In the genomic region with DNA sequence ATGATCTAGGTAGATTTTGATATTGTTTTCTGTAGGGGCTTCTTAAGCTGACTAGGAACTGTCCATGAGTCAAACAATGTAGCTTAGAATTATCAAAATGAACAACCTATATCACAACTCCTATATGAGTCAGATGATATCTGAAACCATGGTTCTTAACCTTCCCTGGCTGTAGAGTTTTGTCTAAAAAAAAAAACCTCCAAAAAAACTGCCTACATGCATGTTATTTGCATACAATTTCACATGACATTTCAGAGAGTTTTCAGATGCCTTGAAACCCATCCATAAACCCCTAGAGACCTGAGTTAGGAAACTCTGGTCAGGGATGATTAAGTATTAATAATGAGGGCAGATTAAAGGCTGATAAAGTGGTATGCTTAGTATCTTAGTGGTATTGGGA, we compare ENCODE assay signal across 15 cellular contexts.
A peak's percentile ranks its signal among the peaks of the same experiment; 100 is the strongest.
DNase-seq lines count a peak whose midpoint lies in the region; ATAC-seq and TF ChIP-seq lines count a peak whose summit lies in the region.
"Had no signal": no experiment of that assay in that cellular context is flagged by ENCODE, and none has a peak within 500 bp of the region (broad histone marks: within the 10 kb centered on the region; RNA-seq: fewer than 3 reads in every experiment).

No MANE protein-coding gene starts in this region.

- DNase-seq in GM13977 (ENCODE audit: low spot score) (peak; percentile 30), head of caudate nucleus (no peak), MG63 (no peak), uterus (no peak), D341Med (ENCODE audit: low spot score) (no peak)
- DNase-seq: activated CD4-positive, alpha-beta T cell treated with anti-CD3 and anti-CD28 coated beads, Interleukin-2, amount 10 ng/mL, durations not matched to agents 7 days and 5 days; adrenal gland; H9; NCI-H446; pancreas; SJCRH30 had no signal

- no peak for TF ChIP-seq CTCF in GM13977 (IDR thresholded peaks at IDR 0.05; ENCODE audit: extremely low read depth, insufficient read depth, missing control alignments)
- no peak for TF ChIP-seq CTCF in OCI-LY3 (IDR thresholded peaks at IDR 0.05; ENCODE audit: low read depth, low read length)
- no peak for TF ChIP-seq CTCF in uterus (IDR thresholded peaks at IDR 0.05)

- H3K4me3 ChIP-seq in OCI-LY3 (ENCODE audit: low read length) (no peak overlapping the region), MG63 (no peak overlapping the region), uterus (no peak overlapping the region)
- H3K4me3 ChIP-seq: adrenal gland, lung, pancreas, SJCRH30 had no signal

- peak overlapping the region; percentile 6; the same call in 1 of the 2 replicates for H3K4me2 ChIP-seq in OCI-LY3 (ENCODE audit: low read length)

- H3K9me3 ChIP-seq in OCI-LY3 (ENCODE audit: insufficient read depth, low read length) = no peaks in the 10 kb centered on the region
- no peaks in the 10 kb centered on the region for H3K9me3 ChIP-seq in MG63
- no peaks in the 10 kb centered on the region for H3K9me3 ChIP-seq in uterus
- H3K9me3 ChIP-seq: adrenal gland, pancreas, SJCRH30 had no signal

- no peak overlapping the region for H2AFZ ChIP-seq in OCI-LY3 (ENCODE audit: low read depth, low read length)

- H3K4me1 ChIP-seq in OCI-LY3 (ENCODE audit: low read length) = peaks cover 11% of the 10 kb centered on the region
- H3K4me1 ChIP-seq in uterus = no peaks in the 10 kb centered on the region
- H3K4me1 ChIP-seq: adrenal gland, pancreas, SJCRH30 had no signal

- H3K36me3 ChIP-seq in OCI-LY3 (replicated peaks; ENCODE audit: low read depth, low read length) (no peaks in the 10 kb centered on the region), MG63 (no peaks in the 10 kb centered on the region), uterus (no peaks in the 10 kb centered on the region)
- H3K36me3 ChIP-seq: adrenal gland, pancreas, SJCRH30 had no signal

- intact Hi-C loops in head of caudate nucleus (cut with DNase I) = no loop called here
- intact Hi-C loops in uterus (cut with DNase I; ENCODE audit: low total_unique reads) = no loop called here

- H4K20me1 ChIP-seq in OCI-LY3 (ENCODE audit: insufficient read depth, low read length) = no peaks in the 10 kb centered on the region

- no peak overlapping the region for H3K9ac ChIP-seq in OCI-LY3 (ENCODE audit: low read length)

- ATAC-seq in GM19397 (IDR thresholded peaks at IDR 0.05; ENCODE audit: unreplicated experiment) (peak; percentile 51), HG02970 (IDR thresholded peaks at IDR 0.05; ENCODE audit: low FRiP score, unreplicated experiment) (peak; percentile 69)
- ATAC-seq: pancreas had no signal

- in situ Hi-C loops in GM13977 (cut with MboI; ENCODE audit: low pct_unique_long_range_greater_than_20kb, low sequenced_read_pairs, unreplicated experiment) = no loop called here

- H3K27me3 ChIP-seq in OCI-LY3 (ENCODE audit: low read depth, low read length) (no peaks in the 10 kb centered on the region), MG63 (peaks cover 5% of the 10 kb centered on the region; the same call in 1 of the 2 replicates), uterus (no peaks in the 10 kb centered on the region)
- H3K27me3 ChIP-seq: adrenal gland, pancreas, SJCRH30 had no signal

- no peaks in the 10 kb centered on the region for H3K79me2 ChIP-seq in OCI-LY3 (ENCODE audit: low read length)

- TF ChIP-seq POLR2A in uterus (IDR thresholded peaks at IDR 0.05) = no peak

- H3K27ac ChIP-seq in OCI-LY3 (ENCODE audit: low read length) (no peak overlapping the region), uterus (no peak overlapping the region)
- H3K27ac ChIP-seq: adrenal gland, pancreas, SJCRH30 had no signal
